In genomic region chr10:71211759-71212248, GRCh38 we compare ENCODE assay signal across 9 cellular contexts. TPM values are rescaled to one million over a fixed set of nuclear protein-coding genes. Genes with fewer than 3 reads are reported as not detected.
DNase-seq lines count a peak whose midpoint lies in the region; ATAC-seq and TF ChIP-seq lines count a peak whose summit lies in the region.
"Had no signal": no experiment of that assay in that cellular context is flagged by ENCODE, and none has a peak within 500 bp of the region (broad histone marks: within the 10 kb centered on the region; RNA-seq: fewer than 3 reads in every experiment).

No MANE protein-coding gene starts in this region.

- H3K36me3 Mint-ChIP-seq in natural killer cell, result no peaks in the 10 kb centered on the region

- ATAC-seq in natural killer cell, result no peak

- H3K4me1 ChIP-seq in MM.1S (ENCODE audit: low read length), result peaks cover 3% of the 10 kb centered on the region; the same call in 1 of the 2 replicates
- H3K4me1 ChIP-seq in effector memory CD4-positive, alpha-beta T cell (ENCODE audit: control insufficient read depth, insufficient read depth, low read length, poor library complexity, severe bottlenecking), result peaks cover 8% of the 10 kb centered on the region

- H3K9me2 ChIP-seq in MM.1S (replicated peaks; ENCODE audit: insufficient read depth, low read length), result no peaks in the 10 kb centered on the region

- no peaks in the 10 kb centered on the region for H4K20me1 ChIP-seq in MM.1S (ENCODE audit: insufficient read depth, low read length)

- H3K9me3 Mint-ChIP-seq in natural killer cell, result no peaks in the 10 kb centered on the region

- peaks cover 68% of the 10 kb centered on the region for H3K27me3 ChIP-seq in MM.1S (replicated peaks; ENCODE audit: insufficient read depth, low read length)
- no peaks in the 10 kb centered on the region for H3K27me3 ChIP-seq in effector memory CD4-positive, alpha-beta T cell (replicated peaks; ENCODE audit: control insufficient read depth, insufficient read depth, low read length, poor library complexity, severe bottlenecking)

- H3K9ac ChIP-seq in MM.1S (ENCODE audit: low read length), result no peak overlapping the region

- H2AFZ ChIP-seq in MM.1S (ENCODE audit: low read length), result no peak overlapping the region

- H3K4me2 ChIP-seq in MM.1S (ENCODE audit: low read depth, low read length), result peak overlapping the region; percentile 57; the same call in 1 of the 2 replicates

- H3K27ac Mint-ChIP-seq in natural killer cell, result no peak overlapping the region

- no peak overlapping the region for H3K27ac ChIP-seq in MM.1S (ENCODE audit: low read length)
- H3K27ac ChIP-seq in effector memory CD4-positive, alpha-beta T cell (ENCODE audit: insufficient read depth, low read length, poor library complexity, severe bottlenecking), result no peak overlapping the region

- H3K4me3 Mint-ChIP-seq in natural killer cell, result peak overlapping the region; percentile 71

- H3K79me2 ChIP-seq in MM.1S (ENCODE audit: low read length), result no peaks in the 10 kb centered on the region

- intact Hi-C loops in natural killer cell (cut with micrococcal nuclease), result no loop called here

- H3K27me3 Mint-ChIP-seq in natural killer cell (ENCODE audit: low read depth in 2 of 2), result peaks cover 44 to 71% of the 10 kb centered on the region in 2 donors

- peak overlapping the region; percentile 61 for H3K4me3 ChIP-seq in AG10803 (ENCODE audit: low read length)
- no peak overlapping the region for H3K4me3 ChIP-seq in MM.1S (ENCODE audit: low read length)
- peak overlapping the region; percentile 8 for H3K4me3 ChIP-seq in effector memory CD4-positive, alpha-beta T cell (ENCODE audit: insufficient read depth, low read depth, low read length, poor library complexity, severe bottlenecking)

- H3K4me1 Mint-ChIP-seq in natural killer cell, result peaks cover 0 to 4% of the 10 kb centered on the region in 2 donors

- DNase-seq in AG10803 (ENCODE audit: low read depth) (no peak), MM.1S (no peak), natural killer cell (no peak), T1000 (lab: John Stamatoyannopoulos, UW) (no peak), pons (ENCODE audit: low spot score) (no peak), NCI-H2107 (lab: John Stamatoyannopoulos, UW) (no peak), MV-4-11 (lab: John Stamatoyannopoulos, UW) (no peak)
- no peak for DNase-seq in effector memory CD4-positive, alpha-beta T cell
- DNase-seq: T-helper 9 cell had no signal

- H3F3A ChIP-seq in MM.1S (ENCODE audit: insufficient read depth, low read length), result no peaks in the 10 kb centered on the region

- no peaks in the 10 kb centered on the region for H3K36me3 ChIP-seq in MM.1S (replicated peaks; ENCODE audit: insufficient read depth, low read length)
- H3K36me3 ChIP-seq in effector memory CD4-positive, alpha-beta T cell (ENCODE audit: control insufficient read depth, insufficient read depth, low read length), result no peaks in the 10 kb centered on the region

- TF ChIP-seq CTCF in AG10803 (conservative IDR thresholded peaks at IDR 0.05; ENCODE audit: low read length), result no peak
- no peak for TF ChIP-seq CTCF in MM.1S (IDR thresholded peaks at IDR 0.05; ENCODE audit: low read length)
- TF ChIP-seq CTCF in natural killer cell (IDR thresholded peaks at IDR 0.05), result no peak

- H3K9me3 ChIP-seq in MM.1S (replicated peaks; ENCODE audit: insufficient read depth, low read length), result no peaks in the 10 kb centered on the region
- H3K9me3 ChIP-seq in effector memory CD4-positive, alpha-beta T cell (ENCODE audit: control insufficient read depth, low read length), result no peaks in the 10 kb centered on the region

RNA-seq across cellular contexts. Expression of gene UNC5B, which starts 0.6 kb away (rescaled TPM):
- total RNA-seq in natural killer cell, result under 1 TPM; 0.09 to 0.65 (median 0.09) TPM
